Comparison of ENCODE assay signal across 18 cellular contexts in the genomic region with DNA sequence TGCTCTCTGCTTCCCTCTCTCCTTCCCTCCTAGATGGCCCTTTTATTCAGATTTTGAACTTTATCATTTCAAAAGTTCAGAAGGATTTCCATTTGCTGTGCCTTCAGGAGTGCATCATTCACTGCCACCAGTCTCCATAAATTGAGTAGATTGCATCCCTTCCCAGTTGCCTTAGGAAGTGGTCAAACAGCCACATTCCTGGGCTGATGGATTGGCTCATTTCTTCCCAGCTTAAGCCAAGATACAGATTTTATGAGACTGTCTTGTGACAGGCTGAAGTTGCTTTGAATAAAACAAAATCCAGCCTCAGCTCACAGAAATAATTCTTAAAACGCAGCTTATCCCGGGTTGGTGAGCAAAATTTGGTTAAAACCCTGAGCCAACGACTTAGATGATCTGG. TPM values are rescaled to one million over a fixed set of nuclear protein-coding genes. Genes with fewer than 3 reads are reported as not detected.
DNase-seq lines count a peak whose midpoint lies in the region; ATAC-seq and TF ChIP-seq lines count a peak whose summit lies in the region.
"Had no signal": no experiment of that assay in that cellular context is flagged by ENCODE, and none has a peak within 500 bp of the region (broad histone marks: within the 10 kb centered on the region; RNA-seq: fewer than 3 reads in every experiment).

No MANE protein-coding gene starts in this region.

- H3K36me3 ChIP-seq in skeletal muscle satellite cell (ENCODE audit: insufficient read depth, low read length) (no peaks in the 10 kb centered on the region), mammary epithelial cell (ENCODE audit: insufficient read depth, low read length) (no peaks in the 10 kb centered on the region)
- no peaks in the 10 kb centered on the region for H3K36me3 ChIP-seq in effector memory CD4-positive, alpha-beta T cell (ENCODE audit: control insufficient read depth, insufficient read depth, low read length)
- H3K36me3 ChIP-seq: upper lobe of right lung had no signal

- H3K4me3 ChIP-seq in fibroblast of villous mesenchyme (ENCODE audit: low read depth, low read length) (no peak overlapping the region), skeletal muscle satellite cell (ENCODE audit: low read length) (no peak overlapping the region), mammary epithelial cell (replicated peaks in 1 of 3; ENCODE audit: insufficient read depth in 1 of 3, low read depth in 2 of 3, low read length in 3 of 3) (no peak overlapping the region)
- H3K4me3 ChIP-seq in effector memory CD4-positive, alpha-beta T cell (ENCODE audit: insufficient read depth, low read depth, low read length, poor library complexity, severe bottlenecking): no peak overlapping the region
- H3K4me3 ChIP-seq: GM12878, GM23338, skin epidermis, upper lobe of right lung had no signal

- H2AFZ ChIP-seq in mammary epithelial cell (ENCODE audit: low read depth, low read length): no peak overlapping the region
- H2AFZ ChIP-seq: GM23338 had no signal

- BruUV-seq in mammary epithelial cell (replicated peaks; lab: Mats Ljungman, UMichigan): no TSS peak

- no peaks in the 10 kb centered on the region for H3K9me3 ChIP-seq in skeletal muscle satellite cell (replicated peaks; ENCODE audit: low read length)
- no peaks in the 10 kb centered on the region for H3K9me3 ChIP-seq in effector memory CD4-positive, alpha-beta T cell (ENCODE audit: control insufficient read depth, low read length)
- H3K9me3 ChIP-seq in mammary epithelial cell (replicated peaks; ENCODE audit: insufficient read depth, low read length): no peaks in the 10 kb centered on the region
- H3K9me3 ChIP-seq: upper lobe of right lung had no signal

- TF ChIP-seq CTCF in fibroblast of villous mesenchyme (IDR thresholded peaks at IDR 0.05; ENCODE audit: insufficient read depth, low read depth, low read length) (no peak), mammary epithelial cell (conservative IDR thresholded peaks at IDR 0.05 in 1 of 2, IDR thresholded peaks at IDR 0.05 in 1 of 2; ENCODE audit: extremely low read depth in 1 of 2, insufficient read depth in 1 of 2, low read depth in 1 of 2, low read length in 2 of 2) (no peak)

- peaks cover 94% of the 10 kb centered on the region for H3K79me2 ChIP-seq in mammary epithelial cell (ENCODE audit: insufficient read depth, low read length)

- CTCF ChIA-PET in mammary epithelial cell (lab: Charles Lee; ENCODE audit: low non-redundant PET): no interaction called here

- peak; percentile 47 for ATAC-seq in SK-N-SH treated with all-trans-retinoic acid at 6 μM for 48 hours
- ATAC-seq: GM12878, GM23338, upper lobe of right lung had no signal

- H3K9ac ChIP-seq in skeletal muscle satellite cell (ENCODE audit: low read depth, low read length) (peak overlapping the region; percentile 18), mammary epithelial cell (ENCODE audit: insufficient read depth, low read length) (no peak overlapping the region)

- WGBS in mammary epithelial cell (ENCODE audit: low coverage, missing lambda C conversion rate): 100% methylated on average over 3 of the region's 3 CpGs

- no peaks in the 10 kb centered on the region for H3K27me3 ChIP-seq in skeletal muscle satellite cell (ENCODE audit: control insufficient read depth, insufficient read depth, low read length)
- H3K27me3 ChIP-seq in effector memory CD4-positive, alpha-beta T cell (replicated peaks; ENCODE audit: control insufficient read depth, insufficient read depth, low read length, poor library complexity, severe bottlenecking): no peaks in the 10 kb centered on the region
- no peaks in the 10 kb centered on the region for H3K27me3 ChIP-seq in mammary epithelial cell (ENCODE audit: insufficient read depth, low read length)
- H3K27me3 ChIP-seq: upper lobe of right lung had no signal

- dilution Hi-C loops in mammary epithelial cell (cut with HindIII; ENCODE audit: low sequenced_read_pairs): no loop called here

- H3K4me1 ChIP-seq in skeletal muscle satellite cell (ENCODE audit: control insufficient read depth, insufficient read depth, low read length) (peaks cover 17% of the 10 kb centered on the region), mammary epithelial cell (ENCODE audit: insufficient read depth, low read length) (peaks cover 22% of the 10 kb centered on the region)
- no peaks in the 10 kb centered on the region for H3K4me1 ChIP-seq in effector memory CD4-positive, alpha-beta T cell (ENCODE audit: control insufficient read depth, insufficient read depth, low read length, poor library complexity, severe bottlenecking)

- no peak overlapping the region for H3K27ac ChIP-seq in effector memory CD4-positive, alpha-beta T cell (ENCODE audit: insufficient read depth, low read length, poor library complexity, severe bottlenecking)
- H3K27ac ChIP-seq in mammary epithelial cell (ENCODE audit: insufficient read depth, low read depth, low read length): no peak overlapping the region
- H3K27ac ChIP-seq: upper lobe of right lung had no signal

- DNase-seq in EH (ENCODE audit: low read depth): peak; percentile 86
- DNase-seq in fibroblast of villous mesenchyme (ENCODE audit: low read depth): peak; percentile 89
- no peak for DNase-seq in effector memory CD4-positive, alpha-beta T cell
- no peak for DNase-seq in DMS 273 treated with DMSO at 0.1 percent for 48 hours (lab: John Stamatoyannopoulos, UW)
- no peak for DNase-seq in mammary epithelial cell
- DNase-seq in activated CD4-positive, alpha-beta T cell treated with anti-CD3 and anti-CD28 coated beads for 4 hours: no peak
- DNase-seq: activated CD4-positive, alpha-beta T cell treated with anti-CD3 and anti-CD28 coated beads for 1 hour; aorta; NCI-H1436; NCI-H226; nucleus accumbens; SIG-M5; upper lobe of right lung had no signal

- H4K20me1 ChIP-seq in mammary epithelial cell (ENCODE audit: insufficient read depth, low read length): no peaks in the 10 kb centered on the region

- in situ Hi-C loops in mammary epithelial cell (cut with MboI; ENCODE audit: low sequenced_read_pairs in 2 of 2): no loop called here

- intact Hi-C loops in mammary epithelial cell (cut with micrococcal nuclease): no loop called here

- no peak overlapping the region for H3K4me2 ChIP-seq in skeletal muscle satellite cell (ENCODE audit: low read length)
- no peak overlapping the region for H3K4me2 ChIP-seq in mammary epithelial cell (ENCODE audit: insufficient read depth, low read depth, low read length)
- H3K4me2 ChIP-seq: GM23338 had no signal

TF ChIP-seq in SK-N-SH treated with all-trans-retinoic acid at 6 μM for 48 hours, 23 proteins besides CTCF, POLR2A, EP300 and RAD21:
- TF ChIP-seq ZFP30 (CRISPR knock-in tag; IDR thresholded peaks at IDR 0.05): no peak
- TF ChIP-seq GLIS3 (CRISPR knock-in tag; IDR thresholded peaks at IDR 0.05): no peak
- TF ChIP-seq TOX (CRISPR knock-in tag; IDR thresholded peaks at IDR 0.05; ENCODE audit: borderline replicate concordance): no peak
- TF ChIP-seq ISL1 (CRISPR knock-in tag; IDR thresholded peaks at IDR 0.05): 0 out of 2 replicates have a peak, but pooled peaks have one; percentile 14
- no peak for TF ChIP-seq BACH2 (CRISPR knock-in tag; IDR thresholded peaks at IDR 0.05; ENCODE audit: borderline replicate concordance)
- TF ChIP-seq RARB (CRISPR knock-in tag; IDR thresholded peaks at IDR 0.05): no peak
- TF ChIP-seq ZFP3 (CRISPR knock-in tag; IDR thresholded peaks at IDR 0.05): no peak

RNA-seq across cellular contexts. Expression of a gene that starts 9.8 kb away (rescaled TPM):
- 117 and 120 TPM in 2 replicates for total RNA-seq in fibroblast of villous mesenchyme
- 3.3 and 9.2 TPM in 2 replicates for total RNA-seq in skeletal muscle satellite cell (2012; rRNA removed)
- total RNA-seq in mammary epithelial cell: 10 to 100 TPM; 32.3 to 58.8 TPM
- polyA plus RNA-seq in mammary epithelial cell: 47.4 TPM
- 109 TPM for polyA minus RNA-seq in mammary epithelial cell

Comparison
In these comparisons a context has a peak if more than half of its experiments do, and no peak if none do; other contexts are left out.
1. DNase-seq: peak in EH (single experiment) and fibroblast of villous mesenchyme (single experiment); none in effector memory CD4-positive, alpha-beta T cell (0 of 3), DMS 273 treated with DMSO at 0.1 percent for 48 hours (single experiment), mammary epithelial cell (single experiment) and activated CD4-positive, alpha-beta T cell treated with anti-CD3 and anti-CD28 coated beads for 4 hours (0 of 2).